Comparison of ENCODE assay signal across 15 cellular contexts in the genomic region with DNA sequence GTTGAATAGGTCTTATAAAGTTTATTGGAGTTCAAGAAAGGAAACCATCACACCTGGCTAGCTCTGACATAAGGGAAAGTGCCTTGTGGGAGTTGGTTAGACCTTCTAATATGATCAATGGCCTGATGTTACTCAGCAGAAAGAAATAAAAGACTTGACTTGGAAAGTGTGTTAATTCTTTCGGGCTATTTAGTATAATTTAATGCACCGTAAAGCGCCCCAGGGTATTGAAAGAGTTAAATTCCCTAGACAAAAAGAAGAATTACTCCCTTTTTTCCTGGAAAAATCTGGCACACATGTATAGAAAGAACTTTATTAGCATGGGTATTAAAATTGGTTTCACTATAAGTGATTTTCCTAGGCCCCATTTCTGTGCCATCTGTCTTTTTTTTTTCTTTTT.
"Had no signal": no experiment of that assay in that cellular context is flagged by ENCODE, and none has a peak within 500 bp of the region (broad histone marks: within the 10 kb centered on the region; RNA-seq: fewer than 3 reads in every experiment).

No MANE protein-coding gene starts in this region.

- H3K4me1 ChIP-seq: esophagus muscularis mucosa, gastrocnemius medialis, left lung, lower lobe of right lung, psoas muscle, stomach had no signal

- H3K27ac ChIP-seq: epithelial cell of prostate, esophagus muscularis mucosa, gastrocnemius medialis, left lung, lower lobe of right lung, neutrophil, psoas muscle, stomach, thoracic aorta had no signal

- H3K36me3 ChIP-seq: esophagus muscularis mucosa, gastrocnemius medialis, left lung, lower lobe of right lung, neutrophil, stomach, thoracic aorta had no signal

- H3K4me3 ChIP-seq: esophagus muscularis mucosa, gastrocnemius medialis, left lung, lower lobe of right lung, psoas muscle, stomach, thoracic aorta had no signal

- H3K27me3 ChIP-seq: esophagus muscularis mucosa, gastrocnemius medialis, left lung, neutrophil, stomach had no signal

- H3K9me3 ChIP-seq: gastrocnemius medialis, lower lobe of right lung, neutrophil, thoracic aorta had no signal

- DNase-seq: effector memory CD8-positive, alpha-beta T cell; gastrocnemius medialis; glutamatergic neuron; left lung; lower lobe of right lung; midbrain; psoas muscle; stimulated activated CD4-positive, alpha-beta T cell treated with anti-CD3 and anti-CD28 coated beads, Interleukin-2, amount 100 ng/mL, for 24 hours; stimulated activated naive CD4-positive, alpha-beta T cell; substantia nigra had no signal
